Comparison of ENCODE assay signal across 8 cellular contexts in the genomic region with DNA sequence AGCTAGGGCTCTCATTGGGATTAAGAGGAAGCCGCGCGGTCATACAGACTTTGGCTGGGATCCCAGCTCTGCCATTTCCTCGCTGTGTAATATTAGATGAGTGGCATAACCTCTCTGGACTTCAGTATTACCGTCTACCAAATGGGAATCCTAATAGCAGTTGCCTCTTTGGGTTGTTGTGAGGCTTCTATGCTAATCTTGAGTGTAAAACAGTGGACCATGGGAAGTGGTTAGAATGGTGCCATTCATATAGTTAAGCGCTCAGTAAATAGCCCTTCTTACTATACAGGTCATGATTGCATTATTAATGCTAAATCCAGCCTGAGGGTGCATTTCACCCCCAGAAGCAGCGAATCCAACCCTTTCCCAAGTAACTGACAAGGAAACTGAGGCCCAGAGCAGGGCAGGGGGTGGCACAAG. TPM values are rescaled to one million over a fixed set of nuclear protein-coding genes. Genes with fewer than 3 reads are reported as not detected.
DNase-seq lines count a peak whose midpoint lies in the region; ATAC-seq and TF ChIP-seq lines count a peak whose summit lies in the region.

No MANE protein-coding gene starts in this region.

- peak overlapping the region; percentile 20 for H2BK12ac ChIP-seq in trophoblast cell (ENCODE audit: low read length)

- peaks cover 4% of the 10 kb centered on the region for H3K79me2 ChIP-seq in trophoblast cell (ENCODE audit: control insufficient read depth, insufficient read depth, low read length, poor library complexity)

- peak overlapping the region; percentile 78; the same call in 1 of the 2 replicates for H3K27ac ChIP-seq in SJCRH30
- H3K27ac ChIP-seq in esophagus (ENCODE audit: low read depth in 2 of 2, low read length in 1 of 2), result peak overlapping the region; percentile 94 to 97
- no peak overlapping the region for H3K27ac ChIP-seq in trophoblast cell (ENCODE audit: low read depth, low read length)

- H3K4ac ChIP-seq in trophoblast cell (ENCODE audit: low read depth, low read length), result no peak overlapping the region

- peak overlapping the region; percentile 48 for H2AFZ ChIP-seq in trophoblast cell (ENCODE audit: insufficient read depth, low read length, poor library complexity)

- H3K36me3 ChIP-seq in ES-I3 (ENCODE audit: insufficient read depth, low read length) (no peaks in the 10 kb centered on the region), SJCRH30 (no peaks in the 10 kb centered on the region), esophagus (ENCODE audit: control insufficient read depth in 2 of 2, insufficient read depth in 2 of 2, low read length in 1 of 2) (no peaks in the 10 kb centered on the region), trophoblast cell (ENCODE audit: control insufficient read depth in 1 of 2, insufficient read depth in 2 of 2, low read length in 2 of 2) (no peaks in the 10 kb centered on the region)

- no peak for ATAC-seq in omental fat pad (ENCODE audit: low FRiP score)

- H3K27me3 ChIP-seq in SJCRH30, result no peaks in the 10 kb centered on the region
- no peaks in the 10 kb centered on the region for H3K27me3 ChIP-seq in esophagus (ENCODE audit: control insufficient read depth in 1 of 2, insufficient read depth in 2 of 2, low read length in 2 of 2)
- no peaks in the 10 kb centered on the region for H3K27me3 ChIP-seq in trophoblast cell (ENCODE audit: insufficient read depth, low read length)

- peak overlapping the region; percentile 78 for H3K4me3 ChIP-seq in SJCRH30
- H3K4me3 ChIP-seq in esophagus (ENCODE audit: low read depth in 1 of 2, low read length in 2 of 2), result peak overlapping the region; percentile 39 to 45
- peak overlapping the region; percentile 60 for H3K4me3 ChIP-seq in trophoblast cell (ENCODE audit: low read depth, low read length)

- 25% methylated on average over 7 of the region's 7 CpGs for WGBS in esophagus, 2 donors
- no CpG with 5 or more reads among the region's 7 CpGs for WGBS in trophoblast cell (ENCODE audit: extremely low coverage, insufficient coverage, insufficient read length)

- peak overlapping the region; percentile 71 for H4K12ac ChIP-seq in trophoblast cell (ENCODE audit: low read depth, low read length)

- H3K4me1 ChIP-seq in ES-I3 (ENCODE audit: insufficient read depth, low read length) (peaks cover 4% of the 10 kb centered on the region; the same call in 1 of the 2 replicates), SJCRH30 (peaks cover 4% of the 10 kb centered on the region; the same call in 1 of the 2 replicates), esophagus (ENCODE audit: control insufficient read depth in 2 of 2, insufficient read depth in 2 of 2, low read length in 1 of 2) (peaks cover 0 to 2% of the 10 kb centered on the region in 2 donors), trophoblast cell (ENCODE audit: control insufficient read depth in 1 of 2, insufficient read depth in 2 of 2, low read length in 2 of 2) (peaks cover 6 to 10% of the 10 kb centered on the region in 2 experiments)

- H3K4me2 ChIP-seq in trophoblast cell (ENCODE audit: low read length), result peak overlapping the region; percentile 88

- H3K23ac ChIP-seq in trophoblast cell (ENCODE audit: low read length), result no peak overlapping the region

- H3K14ac ChIP-seq in trophoblast cell (ENCODE audit: low read length), result peak overlapping the region; percentile 38

- peak overlapping the region; percentile 71 for H4K91ac ChIP-seq in trophoblast cell (ENCODE audit: low read depth, low read length)

- peak overlapping the region; percentile 57 for H2AK5ac ChIP-seq in trophoblast cell (ENCODE audit: low read length)

- peak overlapping the region; percentile 98; the same call in 1 of the 2 replicates for H3K9ac ChIP-seq in ES-I3 (ENCODE audit: low read depth, low read length)
- peak overlapping the region; percentile 39 for H3K9ac ChIP-seq in trophoblast cell (ENCODE audit: low read length)

- no peaks in the 10 kb centered on the region for H3K9me3 ChIP-seq in ES-I3 (ENCODE audit: control insufficient read depth, insufficient read depth, low read length)
- no peaks in the 10 kb centered on the region for H3K9me3 ChIP-seq in SJCRH30 (replicated peaks)
- H3K9me3 ChIP-seq in esophagus (ENCODE audit: control insufficient read depth in 2 of 2, insufficient read depth in 1 of 2, low read depth in 1 of 2, low read length in 1 of 2), result no peaks in the 10 kb centered on the region
- no peaks in the 10 kb centered on the region for H3K9me3 ChIP-seq in trophoblast cell (ENCODE audit: insufficient read depth, low read depth, low read length)

- no peak overlapping the region for H2BK5ac ChIP-seq in trophoblast cell (ENCODE audit: low read depth, low read length, poor library complexity)

- peak overlapping the region; percentile 53 for H2BK120ac ChIP-seq in trophoblast cell (ENCODE audit: insufficient read depth, low read length, poor library complexity)

- H3K79me1 ChIP-seq in trophoblast cell (ENCODE audit: low read length), result peaks cover 13% of the 10 kb centered on the region

- no peak overlapping the region for H3K18ac ChIP-seq in trophoblast cell (ENCODE audit: low read length)

- DNase-seq in SJCRH30 (no peak), trophoblast cell (no peak), omental fat pad (ENCODE audit: low spot score) (no peak), GDM1 (lab: John Stamatoyannopoulos, UW) (no peak), NK-92 (lab: John Stamatoyannopoulos, UW; ENCODE audit: unreplicated experiment) (no peak), SKM-1 (lab: John Stamatoyannopoulos, UW; ENCODE audit: unreplicated experiment) (no peak)

- no peak for TF ChIP-seq CTCF in omental fat pad (IDR thresholded peaks at IDR 0.05)

- peak overlapping the region; percentile 84 for H4K8ac ChIP-seq in trophoblast cell (ENCODE audit: low read depth, low read length)

RNA-seq across cellular contexts. Expression of gene OPA3, which starts 0.6 kb away (rescaled TPM):
- total RNA-seq in SJCRH30 (2014; rRNA removed; shearing (Covaris generic)), result 8.6 and 9.9 TPM in 2 replicates
- polyA plus RNA-seq in esophagus, result 1 to 10 TPM; 4.0 to 4.6 TPM
- 8.4 and 8.8 TPM in 2 replicates for polyA plus RNA-seq in trophoblast cell (2013)
- total RNA-seq in omental fat pad, result 10 to 100 TPM in 2 of 4 donors, 1 to 10 TPM in 2; 6.3 to 15.5 (median 11.1) TPM

RNA-seq across cellular contexts. Expression of gene GPR4, which starts 16.8 kb away (rescaled TPM):
- total RNA-seq in SJCRH30 (2014; rRNA removed; shearing (Covaris generic)), result 0.14 and 0.18 TPM in 2 replicates
- under 1 TPM; 0.83 to 0.85 TPM for polyA plus RNA-seq in esophagus
- polyA plus RNA-seq in trophoblast cell (2013), result 0.03 TPM in 1 of 2 replicates, not detected in the other
- 10 to 100 TPM in 3 of 4 donors, 1 to 10 TPM in 1; 6.0 to 29.4 (median 12.0) TPM for total RNA-seq in omental fat pad

RNA-seq across cellular contexts. Expression of gene EML2, which starts 54.0 kb away (rescaled TPM):
- 3.0 and 5.8 TPM in 2 replicates for total RNA-seq in SJCRH30 (2014; rRNA removed; shearing (Covaris generic))
- polyA plus RNA-seq in esophagus, result 10 to 100 TPM; 55.3 to 56.5 TPM
- 15.0 and 16.5 TPM in 2 replicates for polyA plus RNA-seq in trophoblast cell (2013)
- total RNA-seq in omental fat pad, result 10 to 100 TPM; 18.0 to 22.4 (median 19.9) TPM
